In genomic region chr20:31410011-31410410, GRCh38 we compare ENCODE assay signal across 39 cellular contexts. TPM values are rescaled to one million over a fixed set of nuclear protein-coding genes. Genes with fewer than 3 reads are reported as not detected.
"Had no signal": no experiment of that assay in that cellular context is flagged by ENCODE, and none has a peak within 500 bp of the region (broad histone marks: within the 10 kb centered on the region; RNA-seq: fewer than 3 reads in every experiment).

No MANE protein-coding gene starts in this region.

- DNase-seq: Karpas-422, Kasumi-1, MG63, MM.1S, MV-4-11, NCI-H1048, NCI-H1092, NCI-H1092 treated with DMSO at 0.1 percent for 48 hours, NCI-H1105, NCI-H1105 treated with DMSO at 0.1 percent for 48 hours, NCI-H1417, NCI-H1417 treated with DMSO at 0.1 percent for 48 hours, NCI-H1436, NCI-H1436 treated with DMSO at 0.1 percent for 48 hours, NCI-H146, NCI-H1694, NCI-H1694 treated with DMSO at 0.1 percent for 48 hours, NCI-H187, NCI-H187 treated with DMSO at 0.1 percent for 48 hours, NCI-H1930, NCI-H2029, NCI-H2029 treated with DMSO at 0.1 percent for 48 hours, NCI-H2081, NCI-H2107, NCI-H2171, NCI-H2171 treated with DMSO at 0.1 percent for 48 hours, NCI-H2227 treated with DMSO at 0.1 percent for 48 hours, NCI-H226, NCI-H345, NCI-H446, NCI-H446 treated with DMSO at 0.1 percent for 48 hours, NCI-H510A, NCI-H510A treated with DMSO at 0.1 percent for 48 hours, NCI-H524, NCI-H524 treated with DMSO at 0.1 percent for 48 hours had no signal

- H3K36me3 ChIP-seq: MG63 had no signal

- H3K27me3 ChIP-seq: MG63 had no signal

- H3K9me3 ChIP-seq: MG63 had no signal

- H3K4me3 ChIP-seq: MG63 had no signal

RNA-seq across cellular contexts. Expression of gene DEFB121, which starts 4.0 kb away (rescaled TPM):
- total RNA-seq: LHCN-M2, M059J, MCF 10A, NCI-H460 had no signal

RNA-seq across cellular contexts. Expression of gene DEFB119, which starts 19.6 kb away (rescaled TPM):
- total RNA-seq: LHCN-M2, M059J, MCF 10A, NCI-H460 had no signal

RNA-seq across cellular contexts. Expression of gene DEFB123, which starts 30.4 kb away (rescaled TPM):
- total RNA-seq: LHCN-M2, M059J, MCF 10A, NCI-H460 had no signal

RNA-seq across cellular contexts. Expression of gene DEFB118, which starts 41.6 kb away (rescaled TPM):
- total RNA-seq: LHCN-M2, M059J, MCF 10A, NCI-H460 had no signal
